8 cellular contexts compared by ENCODE assay signal in genomic region chr6:2846873-2847224, GRCh38. TPM values are rescaled to one million over a fixed set of nuclear protein-coding genes. Genes with fewer than 3 reads are reported as not detected.
DNase-seq lines count a peak whose midpoint lies in the region; ATAC-seq and TF ChIP-seq lines count a peak whose summit lies in the region.

No MANE protein-coding gene starts in this region.

- peak overlapping the region; percentile 45 for H3K27ac ChIP-seq in CD4-positive, CD25-positive, alpha-beta regulatory T cell (ENCODE audit: insufficient read depth, low read length, poor library complexity, severe bottlenecking)
- H3K27ac ChIP-seq in PC-3 (ENCODE audit: low read length) (peak overlapping the region; percentile 97), endodermal cell (ENCODE audit: low read depth, low read length) (no peak overlapping the region), rectal smooth muscle tissue (ENCODE audit: low read depth, low read length) (peak overlapping the region; percentile 81)

- intact Hi-C loops in PC-3 (cut with micrococcal nuclease), result loop anchor here (1.0 to 5.0 kb wide), 6 partner anchors 7 to 210 kb away; no protein-coding TSS in a partner anchor

- H3F3A ChIP-seq in PC-3 (ENCODE audit: low read length, unreplicated experiment), result no peaks in the 10 kb centered on the region

- ATAC-seq in CD4-positive, CD25-positive, alpha-beta regulatory T cell (ENCODE audit: low read depth in 2 of 2), result no peak
- ATAC-seq in PC-3 (no peak), GM19452 (IDR thresholded peaks at IDR 0.05; ENCODE audit: unreplicated experiment) (no peak), GM19397 (IDR thresholded peaks at IDR 0.05; ENCODE audit: unreplicated experiment) (no peak)

- H3K4me3 ChIP-seq in CD4-positive, CD25-positive, alpha-beta regulatory T cell (ENCODE audit: low read depth, low read length), result peak overlapping the region; percentile 72
- H3K4me3 ChIP-seq in PC-3 (ENCODE audit: low read length), result peak overlapping the region; percentile 61
- no peak overlapping the region for H3K4me3 ChIP-seq in endodermal cell (ENCODE audit: low read length)
- H3K4me3 ChIP-seq in rectal smooth muscle tissue (ENCODE audit: low read length), result peak overlapping the region; percentile 52

- no peak for DNase-seq in CD4-positive, CD25-positive, alpha-beta regulatory T cell
- DNase-seq in PC-3, result no peak
- no peak for DNase-seq in endodermal cell
- DNase-seq in hypothalamus (lab: John Stamatoyannopoulos, UW), result no peak
- DNase-seq in activated CD8-positive, alpha-beta memory T cell treated with anti-CD3 and anti-CD28 coated beads for 24 hours, result no peak

- H3K36me3 Mint-ChIP-seq in CD4-positive, CD25-positive, alpha-beta regulatory T cell, result peaks cover 3% of the 10 kb centered on the region
- H3K36me3 Mint-ChIP-seq in endodermal cell (ENCODE audit: low read depth), result no peaks in the 10 kb centered on the region

- H3K9ac ChIP-seq in PC-3 (ENCODE audit: low read length), result peak overlapping the region; percentile 79
- no peak overlapping the region for H3K9ac ChIP-seq in endodermal cell (ENCODE audit: extremely low read depth, low read length, poor library complexity, severe bottlenecking)
- H3K9ac ChIP-seq in rectal smooth muscle tissue (ENCODE audit: low read length), result no peak overlapping the region

- CTCF ChIA-PET in PC-3 (lab: Charles Lee), result interaction anchor here (0.6 to 2.7 kb wide), 5 partner anchors 56 to 143 kb away, joined by 3 to 26 read pairs (median 11); no protein-coding TSS in a partner anchor

- peaks cover 33% of the 10 kb centered on the region for H3K4me1 ChIP-seq in CD4-positive, CD25-positive, alpha-beta regulatory T cell (ENCODE audit: control insufficient read depth, insufficient read depth, low read length, poor library complexity, severe bottlenecking)
- H3K4me1 ChIP-seq in PC-3 (ENCODE audit: insufficient read depth, low read length) (peaks cover 38% of the 10 kb centered on the region), endodermal cell (ENCODE audit: control insufficient read depth, insufficient read depth, low read length) (no peaks in the 10 kb centered on the region), rectal smooth muscle tissue (ENCODE audit: control insufficient read depth, insufficient read depth, low read length) (peaks cover 5% of the 10 kb centered on the region)

- H3K27ac Mint-ChIP-seq in CD4-positive, CD25-positive, alpha-beta regulatory T cell, result peak overlapping the region; percentile 58 to 86 (median 81)
- H3K27ac Mint-ChIP-seq in endodermal cell, result peak overlapping the region; percentile 69

- no peaks in the 10 kb centered on the region for H3K27me3 Mint-ChIP-seq in CD4-positive, CD25-positive, alpha-beta regulatory T cell
- H3K27me3 Mint-ChIP-seq in endodermal cell (ENCODE audit: insufficient read depth), result no peaks in the 10 kb centered on the region

- H3K9me3 ChIP-seq in CD4-positive, CD25-positive, alpha-beta regulatory T cell (ENCODE audit: control insufficient read depth in 2 of 2, low read length in 2 of 2), result no peaks in the 10 kb centered on the region
- H3K9me3 ChIP-seq in PC-3 (ENCODE audit: low read length), result no peaks in the 10 kb centered on the region
- no peaks in the 10 kb centered on the region for H3K9me3 ChIP-seq in endodermal cell (ENCODE audit: control insufficient read depth, low read length)

- H3K27me3 ChIP-seq in CD4-positive, CD25-positive, alpha-beta regulatory T cell (ENCODE audit: control insufficient read depth, insufficient read depth, low read length), result no peaks in the 10 kb centered on the region
- H3K27me3 ChIP-seq in PC-3 (ENCODE audit: low read length), result no peaks in the 10 kb centered on the region
- no peaks in the 10 kb centered on the region for H3K27me3 ChIP-seq in endodermal cell (ENCODE audit: control insufficient read depth, insufficient read depth, low read length, poor library complexity, severe bottlenecking)
- H3K27me3 ChIP-seq in rectal smooth muscle tissue (ENCODE audit: control insufficient read depth, insufficient read depth, low read length), result no peaks in the 10 kb centered on the region

- H3K4me2 ChIP-seq in PC-3 (ENCODE audit: low read length), result peak overlapping the region; percentile 85

- BruUV-seq in PC-3 (replicated peaks; lab: Mats Ljungman, UMichigan), result TSS peak; percentile 45

- WGBS in endodermal cell (ENCODE audit: insufficient coverage in 1 of 2, insufficient read length in 1 of 2), 2 experiments, result 100% methylated on average over 1 of the region's 1 CpG; no CpG with 5 or more reads in 1 of the 2 experiments

- peak overlapping the region; percentile 80 for H2AFZ ChIP-seq in PC-3 (ENCODE audit: low read length)

- peaks cover 0 to 6% (median 4%) of the 10 kb centered on the region in 7 donors for H3K9me3 Mint-ChIP-seq in CD4-positive, CD25-positive, alpha-beta regulatory T cell
- no peaks in the 10 kb centered on the region for H3K9me3 Mint-ChIP-seq in endodermal cell

- TF ChIP-seq CTCF in PC-3 (conservative IDR thresholded peaks at IDR 0.05; ENCODE audit: low read depth, low read length) (no peak), endodermal cell (conservative IDR thresholded peaks at IDR 0.05) (no peak)

- H3K36me3 ChIP-seq in CD4-positive, CD25-positive, alpha-beta regulatory T cell (ENCODE audit: control insufficient read depth, insufficient read depth, low read length), result no peaks in the 10 kb centered on the region
- H3K36me3 ChIP-seq in PC-3 (ENCODE audit: low read depth, low read length), result no peaks in the 10 kb centered on the region
- H3K36me3 ChIP-seq in endodermal cell (ENCODE audit: control insufficient read depth, insufficient read depth, low read length), result no peaks in the 10 kb centered on the region
- no peaks in the 10 kb centered on the region for H3K36me3 ChIP-seq in rectal smooth muscle tissue (ENCODE audit: control insufficient read depth, insufficient read depth, low read length)

- H3K4me1 Mint-ChIP-seq in CD4-positive, CD25-positive, alpha-beta regulatory T cell, result peaks cover 30 to 53% (median 35%) of the 10 kb centered on the region in 4 donors
- peaks cover 21% of the 10 kb centered on the region for H3K4me1 Mint-ChIP-seq in endodermal cell

- no peaks in the 10 kb centered on the region for H3K9me2 ChIP-seq in PC-3 (replicated peaks; ENCODE audit: low read length)

- H4K20me1 ChIP-seq in PC-3 (ENCODE audit: low read length), result no peaks in the 10 kb centered on the region

- H3K4me3 Mint-ChIP-seq in CD4-positive, CD25-positive, alpha-beta regulatory T cell, result peak overlapping the region; percentile 50 to 83 (median 64)
- H3K4me3 Mint-ChIP-seq in endodermal cell, result no peak overlapping the region

- H3K79me2 ChIP-seq in PC-3 (ENCODE audit: low read length), result no peaks in the 10 kb centered on the region

- POLR2A ChIA-PET in PC-3 (lab: Charles Lee; ENCODE audit: unreplicated experiment), result no interaction called here

RNA-seq across cellular contexts. Expression of gene SERPINB1, which starts 5.2 kb away (rescaled TPM):
- total RNA-seq in CD4-positive, CD25-positive, alpha-beta regulatory T cell, result 38.1 TPM
- polyA plus RNA-seq in CD4-positive, CD25-positive, alpha-beta regulatory T cell, result 100 to 1,000 TPM; 100 to 116 (median 109) TPM
- 78.7 and 133 TPM in 2 replicates for total RNA-seq in PC-3 (2014; rRNA removed)
- 10 to 100 TPM; 30.6 to 38.5 TPM for total RNA-seq in endodermal cell
- 14.1 TPM for polyA plus RNA-seq in endodermal cell (2013, experiment 1 of 2)
- 18.4 TPM for polyA plus RNA-seq in endodermal cell (2013, experiment 2 of 2)

RNA-seq across cellular contexts. Expression of gene SERPINB9, which starts 56.3 kb away (rescaled TPM):
- 48.1 TPM for total RNA-seq in CD4-positive, CD25-positive, alpha-beta regulatory T cell
- polyA plus RNA-seq in CD4-positive, CD25-positive, alpha-beta regulatory T cell, result 10 to 100 TPM; 29.1 to 46.2 (median 37.1) TPM
- total RNA-seq in PC-3 (2014; rRNA removed) (0.26 and 0.92 TPM in 2 replicates), endodermal cell (100 to 1,000 TPM; 192 to 390 TPM)
- 39.8 TPM for polyA plus RNA-seq in endodermal cell (2013, experiment 1 of 2)
- polyA plus RNA-seq in endodermal cell (2013, experiment 2 of 2), result 48.5 TPM

Comparison
In these comparisons a context has a peak if more than half of its experiments do, and no peak if none do; other contexts are left out.
1. RNA of gene SERPINB9, which starts 56.3 kb away (total RNA-seq): 192 to 390 TPM in endodermal cell and 48.1 TPM in CD4-positive, CD25-positive, alpha-beta regulatory T cell (single experiment); 0.26 to 0.92 TPM in PC-3; every median in the first group is over 10 times any median in the second.